Comparison of ENCODE assay signal across 41 cellular contexts in genomic region chr21:44609193-44609592, GRCh38. TPM values are rescaled to one million over a fixed set of nuclear protein-coding genes. Genes with fewer than 3 reads are reported as not detected.
"Had no signal": no experiment of that assay in that cellular context is flagged by ENCODE, and none has a peak within 500 bp of the region (broad histone marks: within the 10 kb centered on the region; RNA-seq: fewer than 3 reads in every experiment).

No MANE protein-coding gene starts in this region.

- H3K36me3 Mint-ChIP-seq: brain had no signal

- H3K9me3 ChIP-seq: adrenal gland, ascending aorta had no signal

- H3K27ac ChIP-seq: adrenal gland, ascending aorta, body of pancreas, brain microvascular endothelial cell, breast epithelium, cardiac muscle cell had no signal

- H3K4me1 ChIP-seq: adrenal gland, ascending aorta, body of pancreas, breast epithelium had no signal

- H3K4me3 ChIP-seq: adrenal gland, ascending aorta, body of pancreas, breast epithelium, cardiac muscle cell had no signal

- H3K27me3 Mint-ChIP-seq: activated naive CD4-positive, alpha-beta T cell treated with anti-CD3 and anti-CD28 coated beads, Interleukin-2, amount 50 U/mL, for 24 hours; activated naive CD8-positive, alpha-beta T cell; activated naive CD8-positive, alpha-beta T cell treated with anti-CD3 and anti-CD28 coated beads for 36 hours; activated naive CD8-positive, alpha-beta T cell treated with anti-CD3 and anti-CD28 coated beads, Interleukin-2, amount 50 U/mL, for 24 hours; activated T-cell treated with anti-CD3 and anti-CD28 coated beads, Interleukin-2, amount 50 U/mL, for 24 hours; activated T-helper 17 cell treated with anti-CD3 and anti-CD28 coated beads, Interleukin-2, amount 50 U/mL, for 72 hours had no signal

- H3K27ac Mint-ChIP-seq: activated naive CD4-positive, alpha-beta T cell treated with anti-CD3 and anti-CD28 coated beads for 36 hours; activated naive CD4-positive, alpha-beta T cell treated with anti-CD3 and anti-CD28 coated beads, Interleukin-2, amount 10 ng/mL, durations not matched to agents 7 days and 5 days; activated naive CD4-positive, alpha-beta T cell treated with anti-CD3 and anti-CD28 coated beads, Interleukin-2, amount 50 U/mL, for 72 hours; activated naive CD8-positive, alpha-beta T cell; activated naive CD8-positive, alpha-beta T cell treated with anti-CD3 and anti-CD28 coated beads for 36 hours; activated naive CD8-positive, alpha-beta T cell treated with anti-CD3 and anti-CD28 coated beads, Interleukin-2, amount 10 ng/mL, durations not matched to agents 7 days and 5 days; activated naive CD8-positive, alpha-beta T cell treated with anti-CD3 and anti-CD28 coated beads, Interleukin-2, amount 50 U/mL, for 24 hours; activated T-cell treated with anti-CD3 and anti-CD28 coated beads, Interleukin-2, amount 50 U/mL, for 24 hours; activated T-cell treated with anti-CD3 and anti-CD28 coated beads, Interleukin-2, amount 50 U/mL, for 72 hours; activated T-helper 1 cell treated with anti-CD3 and anti-CD28 coated beads, Interleukin-12 subunit alpha, Interleukin-12 subunit beta, Interleukin-2, Interleukin-4 antibody, amounts not matched to agents 30 ng/mL and 10 ng/mL and 1 ng/mL, durations not matched to agents 14 hours and 24 hours and 36 hours; activated T-helper 17 cell treated with anti-CD3 and anti-CD28 coated beads, Interleukin-2, amount 50 U/mL, for 72 hours; brain had no signal

- H3K27me3 ChIP-seq: adrenal gland, ascending aorta, body of pancreas, brain microvascular endothelial cell, cardiac muscle cell had no signal

- H3K4me1 Mint-ChIP-seq: activated naive CD4-positive, alpha-beta T cell treated with anti-CD3 and anti-CD28 coated beads, Interleukin-2, amount 10 ng/mL, durations not matched to agents 7 days and 5 days; activated naive CD8-positive, alpha-beta T cell treated with anti-CD3 and anti-CD28 coated beads for 36 hours; activated naive CD8-positive, alpha-beta T cell treated with anti-CD3 and anti-CD28 coated beads, Interleukin-2, amount 10 ng/mL, durations not matched to agents 7 days and 5 days; activated naive CD8-positive, alpha-beta T cell treated with anti-CD3 and anti-CD28 coated beads, Interleukin-2, amount 50 U/mL, for 24 hours; activated T-helper 17 cell treated with anti-CD3 and anti-CD28 coated beads, Interleukin-2, amount 50 U/mL, for 72 hours; brain had no signal

- DNase-seq: activated effector memory CD4-positive, alpha-beta T cell treated with anti-CD3 and anti-CD28 coated beads, Interleukin-2, amount 50 U/mL, for 16 hours; activated effector memory CD4-positive, alpha-beta T cell treated with Interleukin-2 at 50 U/mL for 16 hours; activated gamma-delta T cell; activated gamma-delta T cell treated with Interleukin-2 at 50 U/mL for 16 hours; activated naive CD4-positive, alpha-beta T cell; activated naive CD4-positive, alpha-beta T cell treated with anti-CD3 and anti-CD28 coated beads for 36 hours; activated naive CD4-positive, alpha-beta T cell treated with anti-CD3 and anti-CD28 coated beads, Interleukin-2, amount 10 ng/mL, durations not matched to agents 7 days and 5 days; activated naive CD4-positive, alpha-beta T cell treated with anti-CD3 and anti-CD28 coated beads, Interleukin-2, amount 50 U/mL, for 16 hours; activated naive CD4-positive, alpha-beta T cell treated with Interleukin-2 at 50 U/mL for 16 hours; activated naive CD8-positive, alpha-beta T cell treated with anti-CD3 and anti-CD28 coated beads for 36 hours; activated naive CD8-positive, alpha-beta T cell treated with anti-CD3 and anti-CD28 coated beads, Interleukin-2, amount 10 ng/mL, durations not matched to agents 7 days and 5 days; activated naive CD8-positive, alpha-beta T cell treated with anti-CD3 and anti-CD28 coated beads, Interleukin-2, amount 50 U/mL, for 24 hours; activated T-cell treated with anti-CD3 and anti-CD28 coated beads, Interleukin-2, amount 50 U/mL, for 1 hour; activated T-cell treated with anti-CD3 and anti-CD28 coated beads, Interleukin-2, amount 50 U/mL, for 24 hours; activated T-cell treated with anti-CD3 and anti-CD28 coated beads, Interleukin-2, amount 50 U/mL, for 4 hours; activated T-cell treated with anti-CD3 and anti-CD28 coated beads, Interleukin-2, amount 50 U/mL, for 48 hours; activated T-cell treated with anti-CD3 and anti-CD28 coated beads, Interleukin-2, amount 50 U/mL, for 72 hours; adrenal gland; amniotic stem cell; amygdala; anterior cingulate cortex; aorta; body of pancreas; brain microvascular endothelial cell; caudate nucleus; central memory CD4-positive, alpha-beta T cell; cerebellar nuclear complex had no signal

- H3K4me3 Mint-ChIP-seq: activated naive CD4-positive, alpha-beta T cell treated with anti-CD3 and anti-CD28 coated beads for 36 hours; activated naive CD4-positive, alpha-beta T cell treated with anti-CD3 and anti-CD28 coated beads, Interleukin-2, amount 10 ng/mL, durations not matched to agents 7 days and 5 days; activated naive CD4-positive, alpha-beta T cell treated with anti-CD3 and anti-CD28 coated beads, Interleukin-2, amount 50 U/mL, for 24 hours; activated naive CD8-positive, alpha-beta T cell; activated naive CD8-positive, alpha-beta T cell treated with anti-CD3 and anti-CD28 coated beads for 36 hours; activated naive CD8-positive, alpha-beta T cell treated with anti-CD3 and anti-CD28 coated beads, Interleukin-2, amount 10 ng/mL, durations not matched to agents 7 days and 5 days; activated naive CD8-positive, alpha-beta T cell treated with anti-CD3 and anti-CD28 coated beads, Interleukin-2, amount 50 U/mL, for 24 hours; activated T-cell treated with anti-CD3 and anti-CD28 coated beads, Interleukin-2, amount 50 U/mL, for 24 hours; activated T-cell treated with anti-CD3 and anti-CD28 coated beads, Interleukin-2, amount 50 U/mL, for 4 hours; activated T-cell treated with anti-CD3 and anti-CD28 coated beads, Interleukin-2, amount 50 U/mL, for 72 hours; activated T-helper 1 cell treated with anti-CD3 and anti-CD28 coated beads, Interleukin-12 subunit alpha, Interleukin-12 subunit beta, Interleukin-2, Interleukin-4 antibody, amounts not matched to agents 30 ng/mL and 10 ng/mL and 1 ng/mL, durations not matched to agents 14 hours and 24 hours and 36 hours; activated T-helper 17 cell treated with anti-CD3 and anti-CD28 coated beads, Interleukin-2, amount 50 U/mL, for 72 hours; brain; central memory CD8-positive, alpha-beta T cell had no signal

- H3K36me3 ChIP-seq: adrenal gland, ascending aorta, brain microvascular endothelial cell, breast epithelium, cardiac muscle cell had no signal

RNA-seq across cellular contexts. Expression of gene KRTAP10-8, which starts 2.7 kb away (rescaled TPM):
- total RNA-seq: activated naive CD4-positive, alpha-beta T cell treated with anti-CD3 and anti-CD28 coated beads for 36 hours; activated naive CD4-positive, alpha-beta T cell treated with anti-CD3 and anti-CD28 coated beads, Interleukin-2, amount 50 U/mL, for 72 hours; activated naive CD8-positive, alpha-beta T cell treated with anti-CD3 and anti-CD28 coated beads for 36 hours; activated naive CD8-positive, alpha-beta T cell treated with anti-CD3 and anti-CD28 coated beads, Interleukin-2, amount 10 ng/mL, durations not matched to agents 7 days and 5 days; activated T-cell treated with anti-CD3 and anti-CD28 coated beads, Interleukin-2, amount 50 U/mL, for 4 hours; activated T-cell treated with anti-CD3 and anti-CD28 coated beads, Interleukin-2, amount 50 U/mL, for 72 hours; activated T-helper 1 cell treated with anti-CD3 and anti-CD28 coated beads, Interleukin-12 subunit alpha, Interleukin-12 subunit beta, Interleukin-2, Interleukin-4 antibody, amounts not matched to agents 30 ng/mL and 10 ng/mL and 1 ng/mL, durations not matched to agents 14 hours and 24 hours and 36 hours; activated T-helper 17 cell treated with anti-CD3 and anti-CD28 coated beads, Interleukin-2, amount 50 U/mL, for 72 hours; adrenal gland; aorta; ascending aorta; astrocyte; body of pancreas; breast epithelium; bronchial epithelial cell; cardiac muscle cell; cardiac septum; chondrocyte had no signal

RNA-seq across cellular contexts. Expression of gene KRTAP10-7, which starts 8.8 kb away (rescaled TPM):
- total RNA-seq: activated naive CD4-positive, alpha-beta T cell treated with anti-CD3 and anti-CD28 coated beads for 36 hours; activated naive CD4-positive, alpha-beta T cell treated with anti-CD3 and anti-CD28 coated beads, Interleukin-2, amount 50 U/mL, for 72 hours; activated naive CD8-positive, alpha-beta T cell treated with anti-CD3 and anti-CD28 coated beads for 36 hours; activated naive CD8-positive, alpha-beta T cell treated with anti-CD3 and anti-CD28 coated beads, Interleukin-2, amount 10 ng/mL, durations not matched to agents 7 days and 5 days; activated T-cell treated with anti-CD3 and anti-CD28 coated beads, Interleukin-2, amount 50 U/mL, for 4 hours; activated T-cell treated with anti-CD3 and anti-CD28 coated beads, Interleukin-2, amount 50 U/mL, for 72 hours; activated T-helper 1 cell treated with anti-CD3 and anti-CD28 coated beads, Interleukin-12 subunit alpha, Interleukin-12 subunit beta, Interleukin-2, Interleukin-4 antibody, amounts not matched to agents 30 ng/mL and 10 ng/mL and 1 ng/mL, durations not matched to agents 14 hours and 24 hours and 36 hours; activated T-helper 17 cell treated with anti-CD3 and anti-CD28 coated beads, Interleukin-2, amount 50 U/mL, for 72 hours; adrenal gland; aorta; ascending aorta; astrocyte; body of pancreas; breast epithelium; bronchial epithelial cell; cardiac muscle cell; cardiac septum; chondrocyte had no signal

RNA-seq across cellular contexts. Expression of gene KRTAP10-6, which starts 16.9 kb away (rescaled TPM):
- total RNA-seq: activated naive CD4-positive, alpha-beta T cell treated with anti-CD3 and anti-CD28 coated beads for 36 hours; activated naive CD4-positive, alpha-beta T cell treated with anti-CD3 and anti-CD28 coated beads, Interleukin-2, amount 50 U/mL, for 72 hours; activated naive CD8-positive, alpha-beta T cell treated with anti-CD3 and anti-CD28 coated beads for 36 hours; activated naive CD8-positive, alpha-beta T cell treated with anti-CD3 and anti-CD28 coated beads, Interleukin-2, amount 10 ng/mL, durations not matched to agents 7 days and 5 days; activated T-cell treated with anti-CD3 and anti-CD28 coated beads, Interleukin-2, amount 50 U/mL, for 4 hours; activated T-cell treated with anti-CD3 and anti-CD28 coated beads, Interleukin-2, amount 50 U/mL, for 72 hours; activated T-helper 1 cell treated with anti-CD3 and anti-CD28 coated beads, Interleukin-12 subunit alpha, Interleukin-12 subunit beta, Interleukin-2, Interleukin-4 antibody, amounts not matched to agents 30 ng/mL and 10 ng/mL and 1 ng/mL, durations not matched to agents 14 hours and 24 hours and 36 hours; activated T-helper 17 cell treated with anti-CD3 and anti-CD28 coated beads, Interleukin-2, amount 50 U/mL, for 72 hours; adrenal gland; aorta; ascending aorta; astrocyte; body of pancreas; breast epithelium; bronchial epithelial cell; cardiac muscle cell; cardiac septum; chondrocyte had no signal

RNA-seq across cellular contexts. Expression of gene KRTAP10-9, which starts 17.7 kb away (rescaled TPM):
- total RNA-seq: activated naive CD4-positive, alpha-beta T cell treated with anti-CD3 and anti-CD28 coated beads for 36 hours; activated naive CD4-positive, alpha-beta T cell treated with anti-CD3 and anti-CD28 coated beads, Interleukin-2, amount 50 U/mL, for 72 hours; activated naive CD8-positive, alpha-beta T cell treated with anti-CD3 and anti-CD28 coated beads for 36 hours; activated naive CD8-positive, alpha-beta T cell treated with anti-CD3 and anti-CD28 coated beads, Interleukin-2, amount 10 ng/mL, durations not matched to agents 7 days and 5 days; activated T-cell treated with anti-CD3 and anti-CD28 coated beads, Interleukin-2, amount 50 U/mL, for 4 hours; activated T-cell treated with anti-CD3 and anti-CD28 coated beads, Interleukin-2, amount 50 U/mL, for 72 hours; activated T-helper 1 cell treated with anti-CD3 and anti-CD28 coated beads, Interleukin-12 subunit alpha, Interleukin-12 subunit beta, Interleukin-2, Interleukin-4 antibody, amounts not matched to agents 30 ng/mL and 10 ng/mL and 1 ng/mL, durations not matched to agents 14 hours and 24 hours and 36 hours; activated T-helper 17 cell treated with anti-CD3 and anti-CD28 coated beads, Interleukin-2, amount 50 U/mL, for 72 hours; adrenal gland; aorta; ascending aorta; astrocyte; body of pancreas; breast epithelium; bronchial epithelial cell; cardiac muscle cell; cardiac septum; chondrocyte had no signal

RNA-seq across cellular contexts. Expression of gene KRTAP10-10, which starts 28.0 kb away (rescaled TPM):
- total RNA-seq: activated naive CD4-positive, alpha-beta T cell treated with anti-CD3 and anti-CD28 coated beads for 36 hours; activated naive CD4-positive, alpha-beta T cell treated with anti-CD3 and anti-CD28 coated beads, Interleukin-2, amount 50 U/mL, for 72 hours; activated naive CD8-positive, alpha-beta T cell treated with anti-CD3 and anti-CD28 coated beads for 36 hours; activated naive CD8-positive, alpha-beta T cell treated with anti-CD3 and anti-CD28 coated beads, Interleukin-2, amount 10 ng/mL, durations not matched to agents 7 days and 5 days; activated T-cell treated with anti-CD3 and anti-CD28 coated beads, Interleukin-2, amount 50 U/mL, for 4 hours; activated T-cell treated with anti-CD3 and anti-CD28 coated beads, Interleukin-2, amount 50 U/mL, for 72 hours; activated T-helper 1 cell treated with anti-CD3 and anti-CD28 coated beads, Interleukin-12 subunit alpha, Interleukin-12 subunit beta, Interleukin-2, Interleukin-4 antibody, amounts not matched to agents 30 ng/mL and 10 ng/mL and 1 ng/mL, durations not matched to agents 14 hours and 24 hours and 36 hours; activated T-helper 17 cell treated with anti-CD3 and anti-CD28 coated beads, Interleukin-2, amount 50 U/mL, for 72 hours; adrenal gland; aorta; ascending aorta; astrocyte; body of pancreas; breast epithelium; bronchial epithelial cell; cardiac muscle cell; cardiac septum; chondrocyte had no signal
